Comparison of ENCODE assay signal across 7 cellular contexts in the genomic region with DNA sequence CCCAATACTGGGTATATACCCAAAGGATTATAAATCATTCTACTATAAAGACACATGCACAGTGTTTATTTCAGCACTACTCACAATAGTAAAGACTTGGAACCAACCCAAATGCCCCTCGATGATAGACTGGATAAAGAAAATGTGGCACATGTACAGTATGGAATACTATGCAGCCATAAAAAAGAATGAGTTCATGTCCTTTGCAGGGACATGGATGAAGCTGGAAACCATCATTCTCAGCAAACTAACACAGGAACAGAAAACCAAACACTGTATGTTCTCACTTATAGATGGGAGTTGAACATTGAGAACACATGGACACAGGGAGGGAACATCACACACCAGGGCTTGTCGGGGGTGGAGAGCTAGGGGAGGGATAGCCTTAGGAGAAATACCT. TPM values are rescaled to one million over a fixed set of nuclear protein-coding genes. Genes with fewer than 3 reads are reported as not detected.
"Had no signal": no experiment of that assay in that cellular context is flagged by ENCODE, and none has a peak within 500 bp of the region (broad histone marks: within the 10 kb centered on the region; RNA-seq: fewer than 3 reads in every experiment).

No MANE protein-coding gene starts in this region.

RNA-seq across cellular contexts. Expression of a gene that starts 11.0 kb away (rescaled TPM):
- total RNA-seq: GM23248, H1, H4, H7, H9, HFFc6 had no signal
- polyA plus RNA-seq: GM23248, GM23338, H1 had no signal

RNA-seq across cellular contexts. Expression of a gene that starts 27.2 kb away (rescaled TPM):
- total RNA-seq: GM23248, GM23338, H1, H4, H7, H9, HFFc6 had no signal
- polyA plus RNA-seq: GM23248, GM23338, H1 had no signal

RNA-seq across cellular contexts. Expression of a gene that starts 53.7 kb away (rescaled TPM):
- total RNA-seq: GM23248, GM23338, H1, H4, H7, H9, HFFc6 had no signal
- polyA plus RNA-seq: GM23248, H1 had no signal
